Comparison of ENCODE assay signal across 8 cellular contexts in genomic region chr1:121232445-121233125, GRCh38. TPM values are rescaled to one million over a fixed set of nuclear protein-coding genes. Genes with fewer than 3 reads are reported as not detected.
DNase-seq lines count a peak whose midpoint lies in the region; ATAC-seq and TF ChIP-seq lines count a peak whose summit lies in the region.
"Not testable (repeated sequence)": the region's sequence is repeated elsewhere in the genome, so short reads cannot be mapped to it uniquely, and the experiment has no call there.

No MANE protein-coding gene starts in this region.

- not testable (repeated sequence) for H3K4me1 Mint-ChIP-seq in activated naive CD8-positive, alpha-beta T cell treated with anti-CD3 and anti-CD28 coated beads, Interleukin-2, amount 10 ng/mL, durations not matched to agents 7 days and 5 days

- H2AFZ ChIP-seq in OCI-LY3 (ENCODE audit: low read depth, low read length) = not testable (repeated sequence)

- not testable (repeated sequence) for H3K9me3 Mint-ChIP-seq in activated naive CD8-positive, alpha-beta T cell treated with anti-CD3 and anti-CD28 coated beads, Interleukin-2, amount 10 ng/mL, durations not matched to agents 7 days and 5 days

- not testable (repeated sequence) for H3K9ac ChIP-seq in OCI-LY3 (ENCODE audit: low read length)

- H3K36me3 Mint-ChIP-seq in activated naive CD8-positive, alpha-beta T cell treated with anti-CD3 and anti-CD28 coated beads, Interleukin-2, amount 10 ng/mL, durations not matched to agents 7 days and 5 days = not testable (repeated sequence)

- not testable (repeated sequence) for H3K36me3 ChIP-seq in OCI-LY3 (replicated peaks; ENCODE audit: low read depth, low read length)

- ATAC-seq in GM19324 (IDR thresholded peaks at IDR 0.05; ENCODE audit: low FRiP score, unreplicated experiment) (peak; percentile 48), GM21529 (IDR thresholded peaks at IDR 0.05; ENCODE audit: unreplicated experiment) (peak; percentile 75), HG02870 (IDR thresholded peaks at IDR 0.05; ENCODE audit: unreplicated experiment) (peak; percentile 83), HG03354 (IDR thresholded peaks at IDR 0.05; ENCODE audit: poor library complexity, severe bottlenecking, unreplicated experiment) (peak; percentile 66)
- ATAC-seq in activated naive CD8-positive, alpha-beta T cell treated with anti-CD3 and anti-CD28 coated beads, Interleukin-2, amount 10 ng/mL, durations not matched to agents 7 days and 5 days (ENCODE audit: low read depth) = peak; percentile 54

- peak; percentile 15 for DNase-seq in GM12865 (ENCODE audit: low read depth)
- DNase-seq in activated naive CD8-positive, alpha-beta T cell treated with anti-CD3 and anti-CD28 coated beads, Interleukin-2, amount 10 ng/mL, durations not matched to agents 7 days and 5 days = not testable (repeated sequence)
- peak; percentile 0 for DNase-seq in pons (ENCODE audit: low spot score)

- POLR2A ChIA-PET in activated naive CD8-positive, alpha-beta T cell treated with anti-CD3 and anti-CD28 coated beads, Interleukin-2, amount 10 ng/mL, durations not matched to agents 7 days and 5 days (lab: Charles Lee) = not testable (repeated sequence)

- H3K27ac Mint-ChIP-seq in activated naive CD8-positive, alpha-beta T cell treated with anti-CD3 and anti-CD28 coated beads, Interleukin-2, amount 10 ng/mL, durations not matched to agents 7 days and 5 days = not testable (repeated sequence)

- H3K27me3 Mint-ChIP-seq in activated naive CD8-positive, alpha-beta T cell treated with anti-CD3 and anti-CD28 coated beads, Interleukin-2, amount 10 ng/mL, durations not matched to agents 7 days and 5 days = not testable (repeated sequence)

- 0 out of 2 replicates have a peak overlapping the region, but pooled peaks have one; percentile 27 for H3K4me2 ChIP-seq in OCI-LY3 (ENCODE audit: low read length)

- not testable (repeated sequence) for TF ChIP-seq CTCF in GM12865 (IDR thresholded peaks at IDR 0.05; ENCODE audit: insufficient read depth, low read depth, low read length, missing control alignments); OCI-LY3 (IDR thresholded peaks at IDR 0.05; ENCODE audit: low read depth, low read length)

- H3K4me1 ChIP-seq in OCI-LY3 (ENCODE audit: low read length) = not testable (repeated sequence)

- not testable (repeated sequence) for H3K9me3 ChIP-seq in OCI-LY3 (ENCODE audit: insufficient read depth, low read length)

- not testable (repeated sequence) for H3K79me2 ChIP-seq in OCI-LY3 (ENCODE audit: low read length)

- H3K27ac ChIP-seq in OCI-LY3 (ENCODE audit: low read length) = not testable (repeated sequence)

- H3K4me3 Mint-ChIP-seq in activated naive CD8-positive, alpha-beta T cell treated with anti-CD3 and anti-CD28 coated beads, Interleukin-2, amount 10 ng/mL, durations not matched to agents 7 days and 5 days = not testable (repeated sequence)

- H3K27me3 ChIP-seq in OCI-LY3 (ENCODE audit: low read depth, low read length) = not testable (repeated sequence)

- not testable (repeated sequence) for H4K20me1 ChIP-seq in OCI-LY3 (ENCODE audit: insufficient read depth, low read length)

- not testable (repeated sequence) for H3K4me3 ChIP-seq in GM12865 (ENCODE audit: low read depth, low read length); OCI-LY3 (ENCODE audit: low read length)

RNA-seq across cellular contexts. Expression of gene SRGAP2C, which starts 47.8 kb away (rescaled TPM):
- 10 to 100 TPM; 26.3 to 31.0 TPM for total RNA-seq in activated naive CD8-positive, alpha-beta T cell treated with anti-CD3 and anti-CD28 coated beads, Interleukin-2, amount 10 ng/mL, durations not matched to agents 7 days and 5 days

RNA-seq across cellular contexts. Expression of gene FAM72B, which starts 48.4 kb away (rescaled TPM):
- total RNA-seq in activated naive CD8-positive, alpha-beta T cell treated with anti-CD3 and anti-CD28 coated beads, Interleukin-2, amount 10 ng/mL, durations not matched to agents 7 days and 5 days = 10 to 100 TPM; 23.9 to 24.1 TPM
